20 cellular contexts compared by ENCODE assay signal in the genomic region with DNA sequence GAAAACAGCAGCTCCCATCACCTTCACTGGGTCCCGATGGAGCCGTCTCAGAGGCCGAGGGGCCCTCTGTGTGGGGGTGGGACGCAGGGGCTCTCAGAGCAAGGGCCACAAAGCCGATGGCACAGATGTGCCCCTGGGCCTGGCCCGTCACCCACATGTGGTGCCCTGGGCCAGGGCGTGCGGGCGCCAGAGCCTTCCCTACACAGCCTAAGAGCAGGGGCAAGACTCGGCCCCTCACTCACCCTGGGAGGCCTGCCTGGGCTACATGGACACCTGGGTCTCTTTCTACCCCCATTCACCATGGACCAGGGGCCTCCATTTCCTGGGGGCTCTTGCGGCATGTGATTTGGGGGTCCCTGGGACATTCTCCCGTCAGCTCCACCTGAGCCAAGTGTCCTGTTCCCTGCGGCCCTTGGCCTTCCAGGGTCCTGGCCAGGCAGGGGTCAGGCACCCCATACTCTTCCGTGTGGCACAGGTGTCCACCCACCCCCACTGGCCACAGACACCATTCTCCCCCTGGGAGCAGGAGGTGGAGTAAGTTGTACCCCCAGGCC. TPM values are rescaled to one million over a fixed set of nuclear protein-coding genes. Genes with fewer than 3 reads are reported as not detected.
DNase-seq lines count a peak whose midpoint lies in the region; ATAC-seq and TF ChIP-seq lines count a peak whose summit lies in the region.
"Had no signal": no experiment of that assay in that cellular context is flagged by ENCODE, and none has a peak within 500 bp of the region (broad histone marks: within the 10 kb centered on the region; RNA-seq: fewer than 3 reads in every experiment).

No MANE protein-coding gene starts in this region.

- H3K4me1 ChIP-seq in BLaER1, result peaks cover 44% of the 10 kb centered on the region
- no peaks in the 10 kb centered on the region for H3K4me1 ChIP-seq in OCI-LY7 (ENCODE audit: insufficient read depth, low read length, poor library complexity, severe bottlenecking)
- H3K4me1 ChIP-seq in osteoblast (ENCODE audit: insufficient read depth, low read length), result peaks cover 8% of the 10 kb centered on the region
- H3K4me1 ChIP-seq: Caco-2 had no signal

- TF ChIP-seq CTCF in OCI-LY7 (conservative IDR thresholded peaks at IDR 0.05; ENCODE audit: low read length) (0 out of 2 replicates have a peak, but pooled peaks have one; percentile 7), osteoblast (IDR thresholded peaks at IDR 0.05; ENCODE audit: extremely low read depth, low read depth, low read length) (no peak)

- no TSS peak for BruUV-seq in OCI-LY7 (replicated peaks; lab: Mats Ljungman, UMichigan)

- H3K27me3 ChIP-seq in BLaER1, result peaks cover 83% of the 10 kb centered on the region
- no peaks in the 10 kb centered on the region for H3K27me3 ChIP-seq in osteoblast (ENCODE audit: insufficient read depth, low read length)

- intact Hi-C loops in Right ventricle myocardium inferior (cut with DNase I), result no loop called here
- intact Hi-C loops in Right ventricle myocardium superior (cut with DNase I), result no loop called here
- intact Hi-C loops in OCI-LY7 (cut with micrococcal nuclease; ENCODE audit: unreplicated experiment), result no loop called here

- H4K20me1 ChIP-seq in BLaER1 (peaks cover 83% of the 10 kb centered on the region), OCI-LY7 (ENCODE audit: insufficient read depth, low read length) (no peaks in the 10 kb centered on the region), osteoblast (ENCODE audit: insufficient read depth, low read length) (peaks cover 3% of the 10 kb centered on the region)

- ATAC-seq in Right ventricle myocardium inferior, result no peak
- no peak for ATAC-seq in Right ventricle myocardium superior (ENCODE audit: poor library complexity)
- no peak for ATAC-seq in HG03039 (IDR thresholded peaks at IDR 0.05; ENCODE audit: unreplicated experiment)
- ATAC-seq: CD8-positive, alpha-beta T cell; HCT116 had no signal

- CTCF ChIA-PET in OCI-LY7 (lab: Charles Lee; ENCODE audit: unreplicated experiment), result no interaction called here

- H3K36me3 ChIP-seq in BLaER1 (no peaks in the 10 kb centered on the region), OCI-LY7 (ENCODE audit: insufficient read depth, low read length) (no peaks in the 10 kb centered on the region), osteoblast (ENCODE audit: insufficient read depth, low read length) (no peaks in the 10 kb centered on the region)
- H3K36me3 ChIP-seq: BE2C had no signal

- H2AFZ ChIP-seq in OCI-LY7 (ENCODE audit: low read length) (no peak overlapping the region), osteoblast (ENCODE audit: low read length) (no peak overlapping the region)
- H2AFZ ChIP-seq: GM23248 had no signal

- POLR2A ChIA-PET in OCI-LY7 (lab: Charles Lee), result no interaction called here

- DNase-seq in Right ventricle myocardium inferior (ENCODE audit: missing footprints) (peak; percentile 59), Right ventricle myocardium superior (no peak), OCI-LY7 (ENCODE audit: low spot score) (no peak), osteoblast (ENCODE audit: insufficient read length, low spot score, missing footprints) (peak; percentile 93), ACHN (no peak)
- DNase-seq: AML-193; BE2C; Caco-2; CD4-positive, CD25-positive, alpha-beta regulatory T cell; CD8-positive, alpha-beta T cell; DMS153; DND-41; GM23248; H9 had no signal

- H3K9me3 ChIP-seq in BLaER1, result no peaks in the 10 kb centered on the region
- no peaks in the 10 kb centered on the region for H3K9me3 ChIP-seq in OCI-LY7 (ENCODE audit: low read length)
- no peaks in the 10 kb centered on the region for H3K9me3 ChIP-seq in osteoblast (ENCODE audit: low read depth, low read length)
- H3K9me3 ChIP-seq: BE2C, Caco-2 had no signal

- in situ Hi-C loops in ACHN (cut with HindIII; ENCODE audit: low pct_ligation_motif_present, low pct_unique_long_range_greater_than_20kb, low sequenced_read_pairs), result no loop called here

- H3K79me2 ChIP-seq in OCI-LY7 (ENCODE audit: insufficient read depth, low read depth, low read length) (no peaks in the 10 kb centered on the region), osteoblast (ENCODE audit: insufficient read depth, low read length) (no peaks in the 10 kb centered on the region)

- H3K4me3 ChIP-seq in BLaER1 (no peak overlapping the region), OCI-LY7 (ENCODE audit: low read depth, low read length, poor library complexity, severe bottlenecking) (no peak overlapping the region), osteoblast (ENCODE audit: insufficient read depth, low read length) (no peak overlapping the region)
- H3K4me3 ChIP-seq: GM12878, GM23248 had no signal

- H3K4me2 ChIP-seq in BLaER1 (peak overlapping the region; percentile 76), OCI-LY7 (ENCODE audit: low read length) (no peak overlapping the region), osteoblast (ENCODE audit: insufficient read depth, low read length) (no peak overlapping the region)

- H3K27ac ChIP-seq in BLaER1, result no peak overlapping the region
- H3K27ac ChIP-seq in OCI-LY7 (ENCODE audit: low read depth, low read length, poor library complexity, severe bottlenecking), result no peak overlapping the region
- H3K27ac ChIP-seq in osteoblast (ENCODE audit: low read depth, low read length), result no peak overlapping the region
- H3K27ac ChIP-seq: 22Rv1, C4-2B, GM23248 had no signal

- H3K9ac ChIP-seq in BLaER1, result no peak overlapping the region
- H3K9ac ChIP-seq: GM23248 had no signal

- H3K9me2 ChIP-seq in OCI-LY7 (ENCODE audit: insufficient read depth, low read length), result no peaks in the 10 kb centered on the region

RNA-seq across cellular contexts. Expression of gene COMP, which starts 10.0 kb away (rescaled TPM):
- not detected for total RNA-seq in Right ventricle myocardium inferior
- not detected for total RNA-seq in Right ventricle myocardium superior
- total RNA-seq in OCI-LY7 (2014; rRNA removed; shearing (Covaris generic)), result not detected in 2 replicates
- total RNA-seq in OCI-LY7 (2022), result not detected in 2 replicates
- 12.4 and 14.8 TPM in 2 replicates for total RNA-seq in osteoblast
- total RNA-seq: CD4-positive, CD25-positive, alpha-beta regulatory T cell; CD8-positive, alpha-beta T cell; GM12878 had no signal

RNA-seq across cellular contexts. Expression of gene UPF1, which starts 50.6 kb away (rescaled TPM):
- total RNA-seq in Right ventricle myocardium inferior, result 37.0 TPM
- total RNA-seq in Right ventricle myocardium superior, result 34.2 TPM
- 65.2 and 77.2 TPM in 2 replicates for total RNA-seq in OCI-LY7 (2014; rRNA removed; shearing (Covaris generic))
- 113 and 122 TPM in 2 replicates for total RNA-seq in OCI-LY7 (2022)
- 36.6 and 41.0 TPM in 2 replicates for total RNA-seq in osteoblast

Comparison
In these comparisons a context has a peak if more than half of its experiments do, and no peak if none do; other contexts are left out.
1. DNase-seq: peak in Right ventricle myocardium inferior (single experiment) and osteoblast (single experiment); none in Right ventricle myocardium superior (single experiment), OCI-LY7 (single experiment) and ACHN (single experiment).
2. RNA of gene COMP, which starts 10.0 kb away (total RNA-seq): 12.4 to 14.8 TPM in osteoblast; not detected in Right ventricle myocardium inferior (single experiment), not detected in Right ventricle myocardium superior (single experiment) and not detected in OCI-LY7; every median in the first group is over 10 times any median in the second.